ENCODE assay signal across 19 cellular contexts in genomic region chr15:86588413-86588812, GRCh38.
"Had no signal": no experiment of that assay in that cellular context is flagged by ENCODE, and none has a peak within 500 bp of the region (broad histone marks: within the 10 kb centered on the region; RNA-seq: fewer than 3 reads in every experiment).

No MANE protein-coding gene starts in this region.

- H3K9me3 ChIP-seq: esophagus muscularis mucosa, neutrophil, sigmoid colon, thoracic aorta, upper lobe of right lung had no signal

- H3K27ac ChIP-seq: brain microvascular endothelial cell, coronary artery, esophagus muscularis mucosa, heart right ventricle, neutrophil, parathyroid adenoma, sigmoid colon, thoracic aorta, upper lobe of right lung, VCaP had no signal

- DNase-seq: activated CD4-positive, alpha-beta T cell treated with anti-CD3 and anti-CD28 coated beads for 1 hour; activated gamma-delta T cell treated with Interleukin-2 at 50 U/mL for 16 hours; brain microvascular endothelial cell; effector CD4-positive, alpha-beta T cell; heart right ventricle; left cardiac atrium; naive thymus-derived CD8-positive, alpha-beta T cell; sigmoid colon; stimulated activated CD4-positive, alpha-beta T cell treated with anti-CD3 and anti-CD28 coated beads, Interleukin-4, amount 100 ng/mL, for 4 hours; stimulated activated naive B cell treated with anti-CD40 and anti-IgM and Interleukin-4, amounts not matched to agents 10 μg/mL and 1 μg/mL and 100 μg/mL, for 72 hours; SW 1271; upper lobe of right lung had no signal

- H3K27me3 Mint-ChIP-seq: stimulated activated naive B cell treated with anti-CD40 and anti-IgM and Interleukin-4, amounts not matched to agents 10 μg/mL and 1 μg/mL and 100 μg/mL, for 72 hours had no signal

- H3K4me1 Mint-ChIP-seq: stimulated activated naive B cell treated with anti-CD40 and anti-IgM and Interleukin-4, amounts not matched to agents 10 μg/mL and 1 μg/mL and 100 μg/mL, for 72 hours had no signal

- H3K4me3 Mint-ChIP-seq: activated naive CD8-positive, alpha-beta T cell; naive thymus-derived CD8-positive, alpha-beta T cell; stimulated activated naive B cell treated with anti-CD40 and anti-IgM and Interleukin-4, amounts not matched to agents 10 μg/mL and 1 μg/mL and 100 μg/mL, for 72 hours had no signal

- H3K4me3 ChIP-seq: coronary artery, esophagus muscularis mucosa, heart right ventricle, sigmoid colon, thoracic aorta, upper lobe of right lung had no signal

- H3K79me2 ChIP-seq: parathyroid adenoma had no signal

- H3K36me3 ChIP-seq: brain microvascular endothelial cell, esophagus muscularis mucosa, heart right ventricle, neutrophil, sigmoid colon, thoracic aorta, upper lobe of right lung had no signal

- H3K27ac Mint-ChIP-seq: activated naive CD8-positive, alpha-beta T cell; naive thymus-derived CD8-positive, alpha-beta T cell; stimulated activated naive B cell treated with anti-CD40 and anti-IgM and Interleukin-4, amounts not matched to agents 10 μg/mL and 1 μg/mL and 100 μg/mL, for 72 hours had no signal

- H3K27me3 ChIP-seq: brain microvascular endothelial cell, esophagus muscularis mucosa, neutrophil, sigmoid colon, upper lobe of right lung had no signal

- H3K9ac ChIP-seq: parathyroid adenoma had no signal

- H3K4me1 ChIP-seq: parathyroid adenoma, upper lobe of right lung had no signal

- H2AFZ ChIP-seq: parathyroid adenoma had no signal

- ATAC-seq: heart right ventricle; left cardiac atrium; naive thymus-derived CD8-positive, alpha-beta T cell; stimulated activated naive B cell treated with anti-CD40 and anti-IgM and Interleukin-4, amounts not matched to agents 10 μg/mL and 1 μg/mL and 100 μg/mL, for 72 hours; upper lobe of right lung had no signal

- H3K36me3 Mint-ChIP-seq: stimulated activated naive B cell treated with anti-CD40 and anti-IgM and Interleukin-4, amounts not matched to agents 10 μg/mL and 1 μg/mL and 100 μg/mL, for 72 hours had no signal
